In genomic region chr10:62095341-62096071, GRCh38 we compare ENCODE assay signal across 9 cellular contexts.
A peak's percentile ranks its signal among the peaks of the same experiment; 100 is the strongest.
DNase-seq lines count a peak whose midpoint lies in the region; ATAC-seq and TF ChIP-seq lines count a peak whose summit lies in the region.
"Had no signal": no experiment of that assay in that cellular context is flagged by ENCODE, and none has a peak within 500 bp of the region (broad histone marks: within the 10 kb centered on the region; RNA-seq: fewer than 3 reads in every experiment).

No MANE protein-coding gene starts in this region.

- H3K27ac ChIP-seq in 22Rv1, result peak overlapping the region; percentile 17; the same call in 1 of the 2 replicates
- H3K27ac ChIP-seq in muscle layer of colon (ENCODE audit: low read depth, low read length), result peak overlapping the region; percentile 4
- no peak overlapping the region for H3K27ac ChIP-seq in CD4-positive, alpha-beta T cell (ENCODE audit: low read depth, low read length)

- peaks cover 14% of the 10 kb centered on the region for H3K4me1 Mint-ChIP-seq in CD4-positive, alpha-beta T cell (ENCODE audit: low read depth)

- CTCF ChIA-PET in CD4-positive, alpha-beta T cell (lab: Charles Lee), result interaction anchor here (0.9 to 1.0 kb wide), 2 partner anchors 13 to 141 kb away, joined by 3 read pairs; no protein-coding TSS in a partner anchor

- H3K27me3 ChIP-seq in muscle layer of colon (ENCODE audit: control insufficient read depth in 1 of 2, insufficient read depth in 2 of 2, low read length in 2 of 2), result no peaks in the 10 kb centered on the region
- no peaks in the 10 kb centered on the region for H3K27me3 ChIP-seq in CD4-positive, alpha-beta T cell (ENCODE audit: control insufficient read depth, insufficient read depth, low read length)

- H3K4me1 ChIP-seq in muscle layer of colon (ENCODE audit: insufficient read depth, low read length), result peaks cover 41% of the 10 kb centered on the region

- DNase-seq in MV-4-11 (lab: John Stamatoyannopoulos, UW) (peak; percentile 70), dermis blood vessel endothelial cell (peak; percentile 82), NCI-H2081 treated with DMSO at 0.1 percent for 48 hours (lab: John Stamatoyannopoulos, UW) (no peak)
- no peak for DNase-seq in activated CD4-positive, CD25-positive, alpha-beta regulatory T cell treated with anti-CD3 and anti-CD28 coated beads, Interleukin-2, amount 50 U/mL, for 72 hours
- DNase-seq in CD4-positive, alpha-beta T cell, result no peak
- no peak for DNase-seq in activated CD4-positive, alpha-beta T cell treated with anti-CD3 and anti-CD28 coated beads, Interleukin-2, amount 50 U/mL, for 48 hours
- DNase-seq: DMS79 had no signal

- TF ChIP-seq CTCF in 22Rv1 (IDR thresholded peaks at IDR 0.05), result no peak
- TF ChIP-seq CTCF in CD4-positive, alpha-beta T cell (IDR thresholded peaks at IDR 0.05), result no peak

- H3K27me3 Mint-ChIP-seq in CD4-positive, alpha-beta T cell, result no peaks in the 10 kb centered on the region

- H3K4me3 Mint-ChIP-seq in CD4-positive, alpha-beta T cell, result no peak overlapping the region

- H3K36me3 Mint-ChIP-seq in CD4-positive, alpha-beta T cell (ENCODE audit: low read depth), result peaks cover 63% of the 10 kb centered on the region

- peak overlapping the region in 1 of 2 donors; percentile 25 for H3K4me3 ChIP-seq in muscle layer of colon (ENCODE audit: low read depth in 1 of 2, low read length in 2 of 2)

- H3K9me3 ChIP-seq in muscle layer of colon (ENCODE audit: low read length), result no peaks in the 10 kb centered on the region
- no peaks in the 10 kb centered on the region for H3K9me3 ChIP-seq in CD4-positive, alpha-beta T cell (ENCODE audit: control insufficient read depth, low read length)

- ATAC-seq in CD4-positive, alpha-beta T cell (ENCODE audit: poor library complexity), result no peak

- H3K36me3 ChIP-seq in muscle layer of colon (ENCODE audit: insufficient read depth, low read length), result peaks cover 23% of the 10 kb centered on the region

- intact Hi-C loops in CD4-positive, alpha-beta T cell (cut with DNase I, micrococcal nuclease), result no loop called here

- H3K9me3 Mint-ChIP-seq in CD4-positive, alpha-beta T cell, result no peaks in the 10 kb centered on the region

- POLR2A ChIA-PET in CD4-positive, alpha-beta T cell (lab: Charles Lee), result no interaction called here

- H3K27ac Mint-ChIP-seq in CD4-positive, alpha-beta T cell, result no peak overlapping the region

- H3K9ac ChIP-seq in muscle layer of colon (ENCODE audit: low read length), result no peak overlapping the region

Comparison
In these comparisons a context has a peak if more than half of its experiments do, and no peak if none do; other contexts are left out.
1. DNase-seq: peak in MV-4-11 (single experiment) and dermis blood vessel endothelial cell (single experiment); none in activated CD4-positive, CD25-positive, alpha-beta regulatory T cell treated with anti-CD3 and anti-CD28 coated beads, Interleukin-2, amount 50 U/mL, for 72 hours (single experiment), CD4-positive, alpha-beta T cell (0 of 10), NCI-H2081 treated with DMSO at 0.1 percent for 48 hours (single experiment) and activated CD4-positive, alpha-beta T cell treated with anti-CD3 and anti-CD28 coated beads, Interleukin-2, amount 50 U/mL, for 48 hours (0 of 2).